In the genomic region with DNA sequence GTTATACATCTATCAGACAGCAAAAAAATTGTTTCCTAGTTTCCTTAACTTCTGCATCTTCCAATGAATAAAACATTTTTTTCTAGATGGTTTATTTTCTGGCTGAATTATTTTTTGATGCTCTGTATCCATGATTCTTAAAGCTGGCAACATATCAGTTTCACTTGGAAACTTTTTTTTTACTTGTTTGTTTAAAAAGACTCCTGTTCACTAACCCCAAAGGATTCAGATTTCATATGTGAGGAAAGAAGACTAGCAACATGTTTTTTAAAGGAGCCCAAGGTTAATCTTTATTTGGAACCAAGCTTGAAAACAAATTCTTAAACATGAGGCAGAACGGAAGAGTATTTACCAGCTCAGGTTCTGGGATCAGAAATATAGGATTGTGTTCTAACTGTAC, we compare ENCODE assay signal across 23 cellular contexts.
"Had no signal": no experiment of that assay in that cellular context is flagged by ENCODE, and none has a peak within 500 bp of the region (broad histone marks: within the 10 kb centered on the region; RNA-seq: fewer than 3 reads in every experiment).

No MANE protein-coding gene starts in this region.

- H3K27me3 Mint-ChIP-seq: IgD-negative memory B cell had no signal

- H3K4me3 Mint-ChIP-seq: IgD-negative memory B cell had no signal

- H3K27me3 ChIP-seq: SJCRH30 had no signal

- H3K36me3 Mint-ChIP-seq: IgD-negative memory B cell had no signal

- DNase-seq: Kasumi-1, MM.1S, NCI-H1092 treated with DMSO at 0.1 percent for 48 hours, NCI-H1436, NCI-H1694, NCI-H1930, NCI-H2081, NCI-H2107, NCI-H2227 treated with DMSO at 0.1 percent for 48 hours, NCI-H510A, NCI-H524 treated with DMSO at 0.1 percent for 48 hours, NCI-H69, NCI-H774, PC-3, SHP77 treated with DMSO at 0.1 percent for 48 hours had no signal

- H3K27ac Mint-ChIP-seq: IgD-negative memory B cell had no signal

- H3K4me2 ChIP-seq: KMS-11 had no signal

- H3K4me1 ChIP-seq: SJCRH30 had no signal

- H3K4me3 ChIP-seq: K562, SJCRH30 had no signal

- H3K36me3 ChIP-seq: SJCRH30 had no signal

- H3K9ac ChIP-seq: KMS-11 had no signal

- H3K27ac ChIP-seq: KMS-11, RWPE1, SJCRH30 had no signal

- H3K4me1 Mint-ChIP-seq: IgD-negative memory B cell had no signal

- H3K9me3 ChIP-seq: SJCRH30 had no signal

- ATAC-seq: HepG2, K562, Panc1, PC-3, SK-N-SH treated with all-trans-retinoic acid at 6 μM for 48 hours had no signal
